ENCODE assay signal across 8 cellular contexts in genomic region chr19:3821857-3822364, GRCh38. TPM values are rescaled to one million over a fixed set of nuclear protein-coding genes. Genes with fewer than 3 reads are reported as not detected.
DNase-seq lines count a peak whose midpoint lies in the region; ATAC-seq lines count a peak whose summit lies in the region.

No MANE protein-coding gene starts in this region.

- peak overlapping the region in 3 of 4 donors; percentile 10 to 60 (median 39) for H3K4me3 Mint-ChIP-seq in CD4-positive, CD25-positive, alpha-beta regulatory T cell
- no peak overlapping the region for H3K4me3 Mint-ChIP-seq in activated naive CD8-positive, alpha-beta T cell treated with anti-CD3 and anti-CD28 coated beads for 36 hours

- H3K4me3 ChIP-seq in CD4-positive, CD25-positive, alpha-beta regulatory T cell (ENCODE audit: low read depth, low read length), result no peak overlapping the region

- no peaks in the 10 kb centered on the region for H3K36me3 ChIP-seq in CD4-positive, CD25-positive, alpha-beta regulatory T cell (ENCODE audit: control insufficient read depth, insufficient read depth, low read length)

- H3K4me1 ChIP-seq in CD4-positive, CD25-positive, alpha-beta regulatory T cell (ENCODE audit: control insufficient read depth, insufficient read depth, low read length, poor library complexity, severe bottlenecking), result peaks cover 8% of the 10 kb centered on the region

- intact Hi-C loops in left ventricle myocardium superior (cut with micrococcal nuclease), result no loop called here

- no peaks in the 10 kb centered on the region for H3K36me3 Mint-ChIP-seq in CD4-positive, CD25-positive, alpha-beta regulatory T cell
- H3K36me3 Mint-ChIP-seq in activated naive CD8-positive, alpha-beta T cell treated with anti-CD3 and anti-CD28 coated beads for 36 hours, result no peaks in the 10 kb centered on the region

- no peaks in the 10 kb centered on the region for H3K9me3 ChIP-seq in CD4-positive, CD25-positive, alpha-beta regulatory T cell (ENCODE audit: control insufficient read depth in 2 of 2, low read length in 2 of 2)

- H3K9me3 Mint-ChIP-seq in CD4-positive, CD25-positive, alpha-beta regulatory T cell, result no peaks in the 10 kb centered on the region
- no peaks in the 10 kb centered on the region for H3K9me3 Mint-ChIP-seq in activated naive CD8-positive, alpha-beta T cell treated with anti-CD3 and anti-CD28 coated beads for 36 hours

- H3K27ac Mint-ChIP-seq in CD4-positive, CD25-positive, alpha-beta regulatory T cell, result peak overlapping the region; percentile 23 to 69 (median 58)
- H3K27ac Mint-ChIP-seq in activated naive CD8-positive, alpha-beta T cell treated with anti-CD3 and anti-CD28 coated beads for 36 hours, result no peak overlapping the region

- H3K27me3 ChIP-seq in CD4-positive, CD25-positive, alpha-beta regulatory T cell (ENCODE audit: control insufficient read depth, insufficient read depth, low read length), result no peaks in the 10 kb centered on the region

- H3K4me1 Mint-ChIP-seq in CD4-positive, CD25-positive, alpha-beta regulatory T cell, result peaks cover 0 to 18% (median 11%) of the 10 kb centered on the region in 4 donors
- peaks cover 15% of the 10 kb centered on the region for H3K4me1 Mint-ChIP-seq in activated naive CD8-positive, alpha-beta T cell treated with anti-CD3 and anti-CD28 coated beads for 36 hours

- no peaks in the 10 kb centered on the region for H3K27me3 Mint-ChIP-seq in CD4-positive, CD25-positive, alpha-beta regulatory T cell
- no peaks in the 10 kb centered on the region for H3K27me3 Mint-ChIP-seq in activated naive CD8-positive, alpha-beta T cell treated with anti-CD3 and anti-CD28 coated beads for 36 hours

- H3K27ac ChIP-seq in CD4-positive, CD25-positive, alpha-beta regulatory T cell (ENCODE audit: insufficient read depth, low read length, poor library complexity, severe bottlenecking), result no peak overlapping the region

- ATAC-seq in CD4-positive, CD25-positive, alpha-beta regulatory T cell (ENCODE audit: low read depth in 2 of 2), result peak; percentile 87 to 91
- peak; percentile 80 for ATAC-seq in left ventricle myocardium superior

- DNase-seq in CD4-positive, CD25-positive, alpha-beta regulatory T cell, result peak; percentile 69 to 90 (median 88)
- DNase-seq in HT1080 (ENCODE audit: low read depth) (peak; percentile 33), T follicular helper cell (ENCODE audit: low read depth) (peak; percentile 76), left ventricle myocardium superior (peak; percentile 82), NCI-H446 treated with DMSO at 0.1 percent for 48 hours (lab: John Stamatoyannopoulos, UW) (no peak), GOT3 (lab: John Stamatoyannopoulos, UW) (no peak)
- DNase-seq in activated naive CD8-positive, alpha-beta T cell treated with anti-CD3 and anti-CD28 coated beads for 36 hours, result peak; percentile 87
- DNase-seq in stimulated activated CD4-positive, alpha-beta T cell treated with anti-CD3 and anti-CD28 coated beads, Interleukin-12 subunit alpha, Interleukin-12 subunit beta, amount 100 ng/mL, for 4 hours, result peak; percentile 88

RNA-seq across cellular contexts. Expression of gene MATK, which starts 35.7 kb away (rescaled TPM):
- total RNA-seq in CD4-positive, CD25-positive, alpha-beta regulatory T cell, result 1.4 TPM
- polyA plus RNA-seq in CD4-positive, CD25-positive, alpha-beta regulatory T cell, result 1 to 10 TPM; 1.4 to 4.7 (median 2.3) TPM
- not detected in 2 replicates for total RNA-seq in HT1080 (2014; rRNA removed; shearing (Covaris generic))
- polyA plus RNA-seq in HT1080 (2015; cell fraction: cytosol; rRNA removed), result not detected in 2 replicates
- not detected in 2 replicates for polyA plus RNA-seq in HT1080 (2015; cell fraction: nucleus; rRNA removed)
- 10 to 100 TPM; 32.1 to 33.8 TPM for total RNA-seq in activated naive CD8-positive, alpha-beta T cell treated with anti-CD3 and anti-CD28 coated beads for 36 hours
- 0.62 TPM for total RNA-seq in left ventricle myocardium superior

RNA-seq across cellular contexts. Expression of gene ZFR2, which starts 46.9 kb away (rescaled TPM):
- not detected for total RNA-seq in CD4-positive, CD25-positive, alpha-beta regulatory T cell
- 1 to 10 TPM in 1 of 4 donors, under 1 TPM in 3; 0.06 to 1.3 (median 0.57) TPM for polyA plus RNA-seq in CD4-positive, CD25-positive, alpha-beta regulatory T cell
- total RNA-seq in HT1080 (2014; rRNA removed; shearing (Covaris generic)), result not detected in 2 replicates
- polyA plus RNA-seq in HT1080 (2015; cell fraction: cytosol; rRNA removed), result not detected in 2 replicates
- polyA plus RNA-seq in HT1080 (2015; cell fraction: nucleus; rRNA removed), result not detected in 2 replicates
- total RNA-seq in activated naive CD8-positive, alpha-beta T cell treated with anti-CD3 and anti-CD28 coated beads for 36 hours, result under 1 TPM; 0.54 to 0.84 TPM
- total RNA-seq in left ventricle myocardium superior, result not detected

RNA-seq across cellular contexts. Expression of gene RAX2, which starts 49.9 kb away (rescaled TPM):
- total RNA-seq in CD4-positive, CD25-positive, alpha-beta regulatory T cell, result not detected
- polyA plus RNA-seq in CD4-positive, CD25-positive, alpha-beta regulatory T cell, result under 1 TPM in 2 of 4 donors, not detected in 2; 0.08 to 0.09 TPM
- total RNA-seq in HT1080 (2014; rRNA removed; shearing (Covaris generic)), result not detected in 2 replicates
- polyA plus RNA-seq in HT1080 (2015; cell fraction: cytosol; rRNA removed), result not detected in 2 replicates
- polyA plus RNA-seq in HT1080 (2015; cell fraction: nucleus; rRNA removed), result not detected in 2 replicates
- not detected for total RNA-seq in activated naive CD8-positive, alpha-beta T cell treated with anti-CD3 and anti-CD28 coated beads for 36 hours
- total RNA-seq in left ventricle myocardium superior, result not detected

RNA-seq across cellular contexts. Expression of gene ATCAY, which starts 58.6 kb away (rescaled TPM):
- total RNA-seq in CD4-positive, CD25-positive, alpha-beta regulatory T cell, result not detected
- polyA plus RNA-seq in CD4-positive, CD25-positive, alpha-beta regulatory T cell, result not detected
- total RNA-seq in HT1080 (2014; rRNA removed; shearing (Covaris generic)), result not detected in 2 replicates
- polyA plus RNA-seq in HT1080 (2015; cell fraction: cytosol; rRNA removed), result not detected in 2 replicates
- not detected in 2 replicates for polyA plus RNA-seq in HT1080 (2015; cell fraction: nucleus; rRNA removed)
- total RNA-seq in activated naive CD8-positive, alpha-beta T cell treated with anti-CD3 and anti-CD28 coated beads for 36 hours, result not detected
- not detected for total RNA-seq in left ventricle myocardium superior

RNA-seq across cellular contexts. Expression of gene MRPL54, which starts 59.4 kb away (rescaled TPM):
- total RNA-seq in CD4-positive, CD25-positive, alpha-beta regulatory T cell, result 98.0 TPM
- polyA plus RNA-seq in CD4-positive, CD25-positive, alpha-beta regulatory T cell, result 100 to 1,000 TPM; 143 to 208 (median 177) TPM
- 50.0 and 107 TPM in 2 replicates for total RNA-seq in HT1080 (2014; rRNA removed; shearing (Covaris generic))
- polyA plus RNA-seq in HT1080 (2015; cell fraction: cytosol; rRNA removed), result 51.2 and 66.2 TPM in 2 replicates
- polyA plus RNA-seq in HT1080 (2015; cell fraction: nucleus; rRNA removed), result 24.3 and 25.2 TPM in 2 replicates
- 10 to 100 TPM; 76.9 to 81.5 TPM for total RNA-seq in activated naive CD8-positive, alpha-beta T cell treated with anti-CD3 and anti-CD28 coated beads for 36 hours
- total RNA-seq in left ventricle myocardium superior, result 70.8 TPM

Comparison
In these comparisons a context has a peak if more than half of its experiments do, and no peak if none do; other contexts are left out.
1. DNase-seq: peak in CD4-positive, CD25-positive, alpha-beta regulatory T cell (3 of 3), HT1080 (single experiment), T follicular helper cell (single experiment), activated naive CD8-positive, alpha-beta T cell treated with anti-CD3 and anti-CD28 coated beads for 36 hours (single experiment), left ventricle myocardium superior (single experiment) and stimulated activated CD4-positive, alpha-beta T cell treated with anti-CD3 and anti-CD28 coated beads, Interleukin-12 subunit alpha, Interleukin-12 subunit beta, amount 100 ng/mL, for 4 hours (single experiment); none in NCI-H446 treated with DMSO at 0.1 percent for 48 hours (single experiment) and GOT3 (single experiment).
2. RNA of gene MATK, which starts 35.7 kb away (total RNA-seq): 32.1 to 33.8 TPM in activated naive CD8-positive, alpha-beta T cell treated with anti-CD3 and anti-CD28 coated beads for 36 hours; 1.4 TPM in CD4-positive, CD25-positive, alpha-beta regulatory T cell (single experiment), 0.62 TPM in left ventricle myocardium superior (single experiment) and not detected in HT1080; every median in the first group is over 10 times any median in the second.